ENCODE assay signal across 28 cellular contexts in genomic region chr4:77229433-77229832, GRCh38.
"Had no signal": no experiment of that assay in that cellular context is flagged by ENCODE, and none has a peak within 500 bp of the region (broad histone marks: within the 10 kb centered on the region; RNA-seq: fewer than 3 reads in every experiment).

No MANE protein-coding gene starts in this region.

- H3K4me3 ChIP-seq: adrenal gland, body of pancreas, coronary artery, dorsolateral prefrontal cortex, esophagus squamous epithelium had no signal

- FAIRE-seq: frontal cortex had no signal

- H3K27me3 ChIP-seq: adrenal gland, body of pancreas had no signal

- ATAC-seq: activated CD4-positive, CD25-positive, alpha-beta regulatory T cell treated with anti-CD3 and anti-CD28 coated beads, Interleukin-2, amount 50 U/mL, for 24 hours; activated CD8-positive, alpha-beta memory T cell treated with anti-CD3 and anti-CD28 coated beads, Interleukin-2, amount 10 ng/mL, durations not matched to agents 7 days and 5 days; activated CD8-positive, alpha-beta T cell treated with anti-CD3 and anti-CD28 coated beads, Interleukin-2, amount 10 ng/mL, durations not matched to agents 7 days and 5 days; activated naive CD8-positive, alpha-beta T cell treated with anti-CD3 and anti-CD28 coated beads, Interleukin-2, amount 50 U/mL, for 24 hours; body of pancreas; T-helper 17 cell had no signal

- DNase-seq: activated B cell treated with CpG ODN at 0.5 μM for 24 hours; activated CD4-positive, alpha-beta memory T cell treated with anti-CD3 and anti-CD28 coated beads for 36 hours; activated CD4-positive, alpha-beta T cell treated with anti-CD3 and anti-CD28 coated beads for 48 hours; activated CD8-positive, alpha-beta memory T cell treated with anti-CD3 and anti-CD28 coated beads, Interleukin-2, amount 10 ng/mL, durations not matched to agents 7 days and 5 days; activated CD8-positive, alpha-beta memory T cell treated with anti-CD3 and anti-CD28 coated beads, Interleukin-2, amount 50 U/mL, for 4 hours; activated CD8-positive, alpha-beta T cell treated with anti-CD3 and anti-CD28 coated beads, Interleukin-2, amount 10 ng/mL, durations not matched to agents 7 days and 5 days; activated effector memory CD4-positive, alpha-beta T cell treated with anti-CD3 and anti-CD28 coated beads, Interleukin-2, amount 50 U/mL, for 16 hours; activated naive CD4-positive, alpha-beta T cell treated with anti-CD3 and anti-CD28 coated beads for 36 hours; activated naive CD8-positive, alpha-beta T cell treated with anti-CD3 and anti-CD28 coated beads for 36 hours; activated naive CD8-positive, alpha-beta T cell treated with anti-CD3 and anti-CD28 coated beads, Interleukin-2, amount 50 U/mL, for 24 hours; activated T-cell treated with anti-CD3 and anti-CD28 coated beads, Interleukin-2, amount 50 U/mL, for 1 hour; activated T-cell treated with anti-CD3 and anti-CD28 coated beads, Interleukin-2, amount 50 U/mL, for 48 hours; adrenal gland; amygdala; aorta; body of pancreas; dorsolateral prefrontal cortex; effector memory CD4-positive, alpha-beta T cell; endodermal cell; esophagus squamous epithelium; head of caudate nucleus; T-helper 1 cell; T-helper 17 cell; T1000; WERI-Rb-1 had no signal

- H3K36me3 ChIP-seq: adrenal gland, esophagus squamous epithelium, WERI-Rb-1 had no signal

- H3K27ac ChIP-seq: adrenal gland, body of pancreas, coronary artery, dorsolateral prefrontal cortex, esophagus squamous epithelium, WERI-Rb-1 had no signal

- H3K4me1 ChIP-seq: adrenal gland, body of pancreas had no signal
